In genomic region chr16:71356051-71356740, GRCh38 we compare ENCODE assay signal across 23 cellular contexts. TPM values are rescaled to one million over a fixed set of nuclear protein-coding genes. Genes with fewer than 3 reads are reported as not detected.
"Had no signal": no experiment of that assay in that cellular context is flagged by ENCODE, and none has a peak within 500 bp of the region (broad histone marks: within the 10 kb centered on the region; RNA-seq: fewer than 3 reads in every experiment).

No MANE protein-coding gene starts in this region.

- H3K4me3 ChIP-seq: esophagus muscularis mucosa, gastroesophageal sphincter, heart left ventricle, hepatocyte, left lung, lower lobe of right lung had no signal

- H3K4me2 ChIP-seq: hepatocyte had no signal

- FAIRE-seq: colon, endometrium, frontal cortex, keratinocyte had no signal

- H2AFZ ChIP-seq: hepatocyte had no signal

- H3K27ac ChIP-seq: epithelial cell of prostate, esophagus muscularis mucosa, foreskin keratinocyte, gastroesophageal sphincter, heart left ventricle, hepatocyte, left lung, lower lobe of right lung had no signal

- H3K4me1 ChIP-seq: foreskin keratinocyte had no signal

- H3K9me3 ChIP-seq: esophagus muscularis mucosa, gastroesophageal sphincter, heart left ventricle, left lung, lower lobe of right lung had no signal

- H3K36me3 ChIP-seq: esophagus muscularis mucosa, gastroesophageal sphincter, heart left ventricle, left lung, lower lobe of right lung had no signal

- DNase-seq: cortex of kidney; effector CD8-positive, alpha-beta T cell; effector memory CD8-positive, alpha-beta T cell; endodermal cell; foreskin keratinocyte; heart left ventricle; hypothalamus; immature natural killer cell; left cardiac atrium; left lung; left ventricle myocardium superior; lower lobe of right lung; mesenchymal stem cell; midbrain; naive thymus-derived CD4-positive, alpha-beta T cell had no signal

RNA-seq across cellular contexts. Expression of gene CALB2, which starts 2.3 kb away (rescaled TPM):
- polyA plus RNA-seq: immature natural killer cell; naive thymus-derived CD4-positive, alpha-beta T cell had no signal
